ENCODE assay signal across 1 cellular context in genomic region chr17:40945414-40945813, GRCh38.
TF ChIP-seq lines count a peak whose summit lies in the region.

No MANE protein-coding gene starts in this region.

TF ChIP-seq in GM23338, 12 proteins besides CTCF, POLR2A, EP300 and RAD21 (continued from another document):
- TF ChIP-seq ZNF331 (CRISPR knock-in tag; IDR thresholded peaks at IDR 0.05; ENCODE audit: low read depth) (no peak), POLR2AphosphoS5 (IDR thresholded peaks at IDR 0.05; ENCODE audit: low read depth) (no peak)
TF ChIP-seq in GM23338: peak in this region for 0.
